ENCODE assay signal across 1 cellular context in genomic region chr2:16221461-16222010, GRCh38.
TF ChIP-seq lines count a peak whose summit lies in the region.

No MANE protein-coding gene starts in this region.

TF ChIP-seq in HepG2, 621 proteins besides CTCF, POLR2A, EP300 and RAD21 (continued from another document):
- TF ChIP-seq, protein P1, sequence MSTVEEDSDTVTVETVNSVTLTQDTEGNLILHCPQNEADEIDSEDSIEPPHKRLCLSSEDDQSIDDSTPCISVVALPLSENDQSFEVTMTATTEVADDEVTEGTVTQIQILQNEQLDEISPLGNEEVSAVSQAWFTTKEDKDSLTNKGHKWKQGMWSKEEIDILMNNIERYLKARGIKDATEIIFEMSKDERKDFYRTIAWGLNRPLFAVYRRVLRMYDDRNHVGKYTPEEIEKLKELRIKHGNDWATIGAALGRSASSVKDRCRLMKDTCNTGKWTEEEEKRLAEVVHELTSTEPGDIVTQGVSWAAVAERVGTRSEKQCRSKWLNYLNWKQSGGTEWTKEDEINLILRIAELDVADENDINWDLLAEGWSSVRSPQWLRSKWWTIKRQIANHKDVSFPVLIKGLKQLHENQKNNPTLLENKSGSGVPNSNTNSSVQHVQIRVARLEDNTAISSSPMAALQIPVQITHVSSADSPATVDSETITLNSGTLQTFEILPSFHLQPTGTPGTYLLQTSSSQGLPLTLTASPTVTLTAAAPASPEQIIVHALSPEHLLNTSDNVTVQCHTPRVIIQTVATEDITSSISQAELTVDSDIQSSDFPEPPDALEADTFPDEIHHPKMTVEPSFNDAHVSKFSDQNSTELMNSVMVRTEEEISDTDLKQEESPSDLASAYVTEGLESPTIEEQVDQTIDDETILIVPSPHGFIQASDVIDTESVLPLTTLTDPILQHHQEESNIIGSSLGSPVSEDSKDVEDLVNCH (CRISPR knock-in tag; IDR thresholded peaks at IDR 0.05), result no peak
- TF ChIP-seq ZNF292 (CRISPR knock-in tag; IDR thresholded peaks at IDR 0.05; ENCODE audit: borderline replicate concordance, low read depth) (no peak), PHB2 (IDR thresholded peaks at IDR 0.05; ENCODE audit: partially characterized antibody) (peak; percentile 87), ZNF263 (CRISPR knock-in tag; IDR thresholded peaks at IDR 0.05) (peak; percentile 40; the same call in 1 of the 2 replicates), SATB2 (CRISPR knock-in tag; IDR thresholded peaks at IDR 0.05) (no peak)
